In the genomic region with DNA sequence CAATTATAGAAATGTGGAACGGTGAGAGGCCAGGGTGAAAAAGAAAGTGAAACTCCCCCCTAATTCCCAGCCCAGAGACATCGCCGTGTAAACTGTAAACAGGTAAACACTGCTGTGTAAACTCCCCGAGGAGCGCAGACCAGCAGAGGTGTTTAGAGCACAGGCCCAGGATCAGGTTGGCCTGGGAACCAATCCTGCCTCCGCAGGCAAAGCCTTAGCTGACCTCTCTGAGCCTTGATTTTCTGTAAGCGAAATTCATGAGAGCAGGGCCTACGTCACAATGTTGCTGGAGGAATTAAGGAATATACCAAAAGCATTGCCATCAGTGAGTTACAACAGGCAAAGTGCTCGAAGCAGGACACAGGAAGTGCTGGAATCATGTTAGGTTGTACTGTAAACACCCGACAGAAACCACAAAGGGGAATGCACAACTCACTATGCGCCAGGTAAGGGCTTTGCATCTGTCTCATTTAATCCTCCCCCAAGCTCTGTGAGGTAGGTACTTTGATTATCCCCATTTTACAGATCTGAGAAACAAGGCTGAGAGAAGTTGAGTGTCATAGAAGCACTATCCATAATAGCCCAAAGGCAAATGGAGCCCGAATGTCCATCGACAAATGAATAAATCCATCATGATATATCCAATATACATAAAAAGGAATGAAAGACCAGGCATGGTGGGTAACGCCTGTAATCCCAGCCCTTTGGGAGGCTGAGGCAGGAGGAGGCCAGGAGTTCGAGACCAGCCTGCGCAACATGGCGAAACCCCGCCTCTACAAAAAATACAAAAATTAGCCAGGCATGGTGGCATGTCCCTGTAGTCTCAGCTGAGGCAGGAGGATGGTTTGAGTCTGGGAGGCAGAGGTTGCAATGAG, we compare ENCODE assay signal across 1 cellular context.
A peak's percentile ranks its signal among the peaks of the same experiment; 100 is the strongest.
TF ChIP-seq lines count a peak whose summit lies in the region.

No MANE protein-coding gene starts in this region.

TF ChIP-seq in K562, 482 proteins besides CTCF, POLR2A, EP300 and RAD21 (continues in another document):
- peak; percentile 38 to 60; a peak in 3 of 4 replicates for TF ChIP-seq FOXK2 (conservative IDR thresholded peaks at IDR 0.05 in 1 of 2, IDR thresholded peaks at IDR 0.05 in 1 of 2; ENCODE audit: low read depth in 2 of 2)
- TF ChIP-seq, protein P1, sequence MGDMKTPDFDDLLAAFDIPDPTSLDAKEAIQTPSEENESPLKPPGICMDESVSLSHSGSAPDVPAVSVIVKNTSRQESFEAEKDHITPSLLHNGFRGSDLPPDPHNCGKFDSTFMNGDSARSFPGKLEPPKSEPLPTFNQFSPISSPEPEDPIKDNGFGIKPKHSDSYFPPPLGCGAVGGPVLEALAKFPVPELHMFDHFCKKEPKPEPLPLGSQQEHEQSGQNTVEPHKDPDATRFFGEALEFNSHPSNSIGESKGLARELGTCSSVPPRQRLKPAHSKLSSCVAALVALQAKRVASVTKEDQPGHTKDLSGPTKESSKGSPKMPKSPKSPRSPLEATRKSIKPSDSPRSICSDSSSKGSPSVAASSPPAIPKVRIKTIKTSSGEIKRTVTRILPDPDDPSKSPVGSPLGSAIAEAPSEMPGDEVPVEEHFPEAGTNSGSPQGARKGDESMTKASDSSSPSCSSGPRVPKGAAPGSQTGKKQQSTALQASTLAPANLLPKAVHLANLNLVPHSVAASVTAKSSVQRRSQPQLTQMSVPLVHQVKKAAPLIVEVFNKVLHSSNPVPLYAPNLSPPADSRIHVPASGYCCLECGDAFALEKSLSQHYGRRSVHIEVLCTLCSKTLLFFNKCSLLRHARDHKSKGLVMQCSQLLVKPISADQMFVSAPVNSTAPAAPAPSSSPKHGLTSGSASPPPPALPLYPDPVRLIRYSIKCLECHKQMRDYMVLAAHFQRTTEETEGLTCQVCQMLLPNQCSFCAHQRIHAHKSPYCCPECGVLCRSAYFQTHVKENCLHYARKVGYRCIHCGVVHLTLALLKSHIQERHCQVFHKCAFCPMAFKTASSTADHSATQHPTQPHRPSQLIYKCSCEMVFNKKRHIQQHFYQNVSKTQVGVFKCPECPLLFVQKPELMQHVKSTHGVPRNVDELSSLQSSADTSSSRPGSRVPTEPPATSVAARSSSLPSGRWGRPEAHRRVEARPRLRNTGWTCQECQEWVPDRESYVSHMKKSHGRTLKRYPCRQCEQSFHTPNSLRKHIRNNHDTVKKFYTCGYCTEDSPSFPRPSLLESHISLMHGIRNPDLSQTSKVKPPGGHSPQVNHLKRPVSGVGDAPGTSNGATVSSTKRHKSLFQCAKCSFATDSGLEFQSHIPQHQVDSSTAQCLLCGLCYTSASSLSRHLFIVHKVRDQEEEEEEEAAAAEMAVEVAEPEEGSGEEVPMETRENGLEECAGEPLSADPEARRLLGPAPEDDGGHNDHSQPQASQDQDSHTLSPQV (IDR thresholded peaks at IDR 0.05): peak; percentile 19
- TF ChIP-seq RBM25 (IDR thresholded peaks at IDR 0.05; ENCODE audit: low read depth, low read length, severe bottlenecking): peak; percentile 85
- TF ChIP-seq ZFP30 (CRISPR knock-in tag; IDR thresholded peaks at IDR 0.05; ENCODE audit: borderline replicate concordance): no peak
- peak; percentile 57; the same call in 1 of the 2 replicates for TF ChIP-seq IRF2 (CRISPR knock-in tag; IDR thresholded peaks at IDR 0.05)
- TF ChIP-seq TAF15 (IDR thresholded peaks at IDR 0.05; ENCODE audit: low read depth, low read length): no peak
- TF ChIP-seq ZNF197 (CRISPR knock-in tag; IDR thresholded peaks at IDR 0.05; ENCODE audit: low read depth): 0 out of 2 replicates have a peak, but pooled peaks have one; percentile 21
- peak; percentile 9; the same call in 1 of the 2 replicates for TF ChIP-seq MECOM (CRISPR knock-in tag; IDR thresholded peaks at IDR 0.05)
- TF ChIP-seq PRDM10 (IDR thresholded peaks at IDR 0.05; ENCODE audit: partially characterized antibody): peak; percentile 61
- 0 out of 2 replicates have a peak, but pooled peaks have one; percentile 25 for TF ChIP-seq ZNF766 (CRISPR knock-in tag; conservative IDR thresholded peaks at IDR 0.05)
- no peak for TF ChIP-seq THRB (CRISPR knock-in tag; conservative IDR thresholded peaks at IDR 0.05)
- TF ChIP-seq ZNF644 (tag; IDR thresholded peaks at IDR 0.05; ENCODE audit: low read depth): 0 out of 2 replicates have a peak, but pooled peaks have one; percentile 49
- TF ChIP-seq MLLT1 (IDR thresholded peaks at IDR 0.05): peak in 1 of 2 experiments; percentile 76; a peak in 2 of 4 replicates
- TF ChIP-seq, protein P2, sequence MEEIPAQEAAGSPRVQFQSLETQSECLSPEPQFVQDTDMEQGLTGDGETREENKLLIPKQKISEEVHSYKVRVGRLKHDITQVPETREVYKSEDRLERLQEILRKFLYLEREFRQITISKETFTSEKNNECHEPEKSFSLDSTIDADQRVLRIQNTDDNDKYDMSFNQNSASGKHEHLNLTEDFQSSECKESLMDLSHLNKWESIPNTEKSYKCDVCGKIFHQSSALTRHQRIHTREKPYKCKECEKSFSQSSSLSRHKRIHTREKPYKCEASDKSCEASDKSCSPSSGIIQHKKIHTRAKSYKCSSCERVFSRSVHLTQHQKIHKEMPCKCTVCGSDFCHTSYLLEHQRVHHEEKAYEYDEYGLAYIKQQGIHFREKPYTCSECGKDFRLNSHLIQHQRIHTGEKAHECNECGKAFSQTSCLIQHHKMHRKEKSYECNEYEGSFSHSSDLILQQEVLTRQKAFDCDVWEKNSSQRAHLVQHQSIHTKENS (CRISPR knock-in tag; IDR thresholded peaks at IDR 0.05): no peak
- TF ChIP-seq, protein P3, sequence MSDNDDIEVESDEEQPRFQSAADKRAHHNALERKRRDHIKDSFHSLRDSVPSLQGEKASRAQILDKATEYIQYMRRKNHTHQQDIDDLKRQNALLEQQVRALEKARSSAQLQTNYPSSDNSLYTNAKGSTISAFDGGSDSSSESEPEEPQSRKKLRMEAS (CRISPR knock-in tag; IDR thresholded peaks at IDR 0.05): 0 out of 2 replicates have a peak, but pooled peaks have one; percentile 48
- TF ChIP-seq KLF13 (tag; IDR thresholded peaks at IDR 0.05; ENCODE audit: borderline replicate concordance, low read depth): no peak
- TF ChIP-seq SETDB1 (IDR thresholded peaks at IDR 0.05; ENCODE audit: low read length): no peak
- peak; percentile 77 for TF ChIP-seq ADNP (tag; IDR thresholded peaks at IDR 0.05)
- no peak for TF ChIP-seq RBM34 (IDR thresholded peaks at IDR 0.05; ENCODE audit: borderline replicate concordance, insufficient read depth, low read length)
- no peak for TF ChIP-seq XRCC3 (IDR thresholded peaks at IDR 0.05)
- TF ChIP-seq ZNF583 (CRISPR knock-in tag; IDR thresholded peaks at IDR 0.05): 0 out of 2 replicates have a peak, but pooled peaks have one; percentile 6
- TF ChIP-seq RBFOX2 (IDR thresholded peaks at IDR 0.05; ENCODE audit: low read depth, low read length): no peak
- 0 out of 4 replicates have a peak, but pooled peaks of 1 of the 2 experiments have one; percentile 10 for TF ChIP-seq ARNT (IDR thresholded peaks at IDR 0.05)
- TF ChIP-seq E4F1 (CRISPR knock-in tag; IDR thresholded peaks at IDR 0.05; ENCODE audit: borderline replicate concordance): no peak
- no peak for TF ChIP-seq ZNF23 (CRISPR knock-in tag; IDR thresholded peaks at IDR 0.05)
- TF ChIP-seq ELF2 (CRISPR knock-in tag; IDR thresholded peaks at IDR 0.05): 0 out of 2 replicates have a peak, but pooled peaks have one; percentile 14
- TF ChIP-seq, protein P4, sequence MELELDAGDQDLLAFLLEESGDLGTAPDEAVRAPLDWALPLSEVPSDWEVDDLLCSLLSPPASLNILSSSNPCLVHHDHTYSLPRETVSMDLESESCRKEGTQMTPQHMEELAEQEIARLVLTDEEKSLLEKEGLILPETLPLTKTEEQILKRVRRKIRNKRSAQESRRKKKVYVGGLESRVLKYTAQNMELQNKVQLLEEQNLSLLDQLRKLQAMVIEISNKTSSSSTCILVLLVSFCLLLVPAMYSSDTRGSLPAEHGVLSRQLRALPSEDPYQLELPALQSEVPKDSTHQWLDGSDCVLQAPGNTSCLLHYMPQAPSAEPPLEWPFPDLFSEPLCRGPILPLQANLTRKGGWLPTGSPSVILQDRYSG (tag; conservative IDR thresholded peaks at IDR 0.05; ENCODE audit: low read depth): no peak; the same call in 1 of the 2 replicates
- TF ChIP-seq, protein P5, sequence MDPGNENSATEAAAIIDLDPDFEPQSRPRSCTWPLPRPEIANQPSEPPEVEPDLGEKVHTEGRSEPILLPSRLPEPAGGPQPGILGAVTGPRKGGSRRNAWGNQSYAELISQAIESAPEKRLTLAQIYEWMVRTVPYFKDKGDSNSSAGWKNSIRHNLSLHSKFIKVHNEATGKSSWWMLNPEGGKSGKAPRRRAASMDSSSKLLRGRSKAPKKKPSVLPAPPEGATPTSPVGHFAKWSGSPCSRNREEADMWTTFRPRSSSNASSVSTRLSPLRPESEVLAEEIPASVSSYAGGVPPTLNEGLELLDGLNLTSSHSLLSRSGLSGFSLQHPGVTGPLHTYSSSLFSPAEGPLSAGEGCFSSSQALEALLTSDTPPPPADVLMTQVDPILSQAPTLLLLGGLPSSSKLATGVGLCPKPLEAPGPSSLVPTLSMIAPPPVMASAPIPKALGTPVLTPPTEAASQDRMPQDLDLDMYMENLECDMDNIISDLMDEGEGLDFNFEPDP (CRISPR knock-in tag; IDR thresholded peaks at IDR 0.05): no peak
- TF ChIP-seq HCFC1 (IDR thresholded peaks at IDR 0.05; ENCODE audit: low read depth, low read length): no peak
- TF ChIP-seq ATF1 (CRISPR knock-in tag; IDR thresholded peaks at IDR 0.05): no peak
- TF ChIP-seq ATF1 (tag; IDR thresholded peaks at IDR 0.05): peak; percentile 22; the same call in 1 of the 2 replicates
- TF ChIP-seq, protein P6, sequence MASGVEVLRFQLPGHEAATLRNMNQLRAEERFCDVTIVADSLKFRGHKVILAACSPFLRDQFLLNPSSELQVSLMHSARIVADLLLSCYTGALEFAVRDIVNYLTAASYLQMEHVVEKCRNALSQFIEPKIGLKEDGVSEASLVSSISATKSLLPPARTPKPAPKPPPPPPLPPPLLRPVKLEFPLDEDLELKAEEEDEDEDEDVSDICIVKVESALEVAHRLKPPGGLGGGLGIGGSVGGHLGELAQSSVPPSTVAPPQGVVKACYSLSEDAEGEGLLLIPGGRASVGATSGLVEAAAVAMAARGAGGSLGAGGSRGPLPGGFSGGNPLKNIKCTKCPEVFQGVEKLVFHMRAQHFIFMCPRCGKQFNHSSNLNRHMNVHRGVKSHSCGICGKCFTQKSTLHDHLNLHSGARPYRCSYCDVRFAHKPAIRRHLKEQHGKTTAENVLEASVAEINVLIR (CRISPR knock-in tag; IDR thresholded peaks at IDR 0.05): 0 out of 2 replicates have a peak, but pooled peaks have one; percentile 39
- TF ChIP-seq GATA2 (CRISPR knock-in tag; IDR thresholded peaks at IDR 0.05): no peak
- TF ChIP-seq NEUROD1 (IDR thresholded peaks at IDR 0.05; ENCODE audit: borderline replicate concordance, low read depth, low read length, partially characterized antibody): no peak
- TF ChIP-seq RBM39 (optimal IDR thresholded peaks at IDR 0.05; ENCODE audit: low read depth, low read length): no peak
